In genomic region chrX:42606591-42606990, GRCh38 we compare ENCODE assay signal across 9 cellular contexts.
"Had no signal": no experiment of that assay in that cellular context is flagged by ENCODE, and none has a peak within 500 bp of the region (broad histone marks: within the 10 kb centered on the region; RNA-seq: fewer than 3 reads in every experiment).

No MANE protein-coding gene starts in this region.

- H3K9me3 ChIP-seq: HAP-1 had no signal

- H3K27me3 Mint-ChIP-seq: IgD-negative memory B cell had no signal

- H3K4me1 ChIP-seq: HAP-1 had no signal

- ATAC-seq: HCT116, HepG2 had no signal

- DNase-seq: GM23248, GOT3, H7, HFFc6 had no signal

- H3K9ac ChIP-seq: GM23248 had no signal

- H3K4me3 ChIP-seq: GM23248, HAP-1 had no signal

- H3K4me3 Mint-ChIP-seq: HFFc6 had no signal

- H3K27ac ChIP-seq: GM23248, HL-60 had no signal

- H3K27ac Mint-ChIP-seq: HFFc6, IgD-negative memory B cell had no signal

- H3K36me3 Mint-ChIP-seq: IgD-negative memory B cell had no signal

- H3K36me3 ChIP-seq: HAP-1 had no signal
